In genomic region chr4:15031993-15032660, GRCh38 we compare ENCODE assay signal across 23 cellular contexts. TPM values are rescaled to one million over a fixed set of nuclear protein-coding genes. Genes with fewer than 3 reads are reported as not detected.
DNase-seq lines count a peak whose midpoint lies in the region; ATAC-seq and TF ChIP-seq lines count a peak whose summit lies in the region.
"Had no signal": no experiment of that assay in that cellular context is flagged by ENCODE, and none has a peak within 500 bp of the region (broad histone marks: within the 10 kb centered on the region; RNA-seq: fewer than 3 reads in every experiment).

No MANE protein-coding gene starts in this region.

- H3K4me1 ChIP-seq in Panc1 (ENCODE audit: control insufficient read depth, insufficient read depth, low read length) (no peaks in the 10 kb centered on the region), neutrophil (ENCODE audit: control insufficient read depth in 1 of 2, insufficient read depth in 1 of 2, low read depth in 1 of 2, low read length in 1 of 2) (peaks cover 15 to 26% of the 10 kb centered on the region in 2 experiments)
- H3K4me1 ChIP-seq: BE2C, neural progenitor cell had no signal

- H3K4me3 ChIP-seq in Panc1 (ENCODE audit: low read depth in 2 of 2, low read length in 2 of 2) (no peak overlapping the region), epithelial cell of esophagus (ENCODE audit: low read length) (no peak overlapping the region), neutrophil (ENCODE audit: low read depth in 1 of 2, low read length in 1 of 2) (no peak overlapping the region)
- H3K4me3 ChIP-seq: neural progenitor cell, Peyer's patch, sigmoid colon, suprapubic skin had no signal

- H3K27me3 ChIP-seq in Panc1 (ENCODE audit: control insufficient read depth, insufficient read depth, low read length) (no peaks in the 10 kb centered on the region), neutrophil (no peaks in the 10 kb centered on the region)
- H3K27me3 ChIP-seq: BE2C, neural progenitor cell, Peyer's patch, sigmoid colon, suprapubic skin had no signal

- TF ChIP-seq CTCF in Panc1 (IDR thresholded peaks at IDR 0.05) (no peak), epithelial cell of esophagus (IDR thresholded peaks at IDR 0.05; ENCODE audit: insufficient read depth, low read depth, low read length, missing control alignments) (no peak), neutrophil (IDR thresholded peaks at IDR 0.05) (no peak)

- ATAC-seq in Panc1 (no peak), HG03159 (IDR thresholded peaks at IDR 0.05; ENCODE audit: unreplicated experiment) (no peak), GM19397 (IDR thresholded peaks at IDR 0.05; ENCODE audit: unreplicated experiment) (no peak), GM21528 (IDR thresholded peaks at IDR 0.05; ENCODE audit: low FRiP score, unreplicated experiment) (no peak)
- ATAC-seq: effector memory CD8-positive, alpha-beta T cell had no signal

- intact Hi-C loops in Panc1 (cut with micrococcal nuclease; ENCODE audit: unreplicated experiment), result no loop called here

- H3K9me3 ChIP-seq in Panc1 (ENCODE audit: control insufficient read depth, insufficient read depth, low read depth, low read length) (no peaks in the 10 kb centered on the region), neutrophil (no peaks in the 10 kb centered on the region)
- H3K9me3 ChIP-seq: BE2C, Peyer's patch, sigmoid colon, suprapubic skin had no signal

- DNase-seq in EL (peak; percentile 51), Panc1 (ENCODE audit: low read depth, low spot score) (peak; percentile 24), epithelial cell of esophagus (ENCODE audit: low read depth) (peak; percentile 46), ureter (ENCODE audit: low spot score) (no peak)
- DNase-seq: activated CD4-positive, alpha-beta T cell treated with anti-CD3 and anti-CD28 coated beads, Interleukin-2, amount 50 U/mL, for 4 hours; activated T-cell treated with anti-CD3 and anti-CD28 coated beads, Interleukin-2, amount 50 U/mL, for 24 hours; BE2C; Calu3; effector memory CD8-positive, alpha-beta T cell; GDM1; glutamatergic neuron; immature natural killer cell; NCI-H1105; NCI-H774; Peyer's patch; sigmoid colon; stimulated activated CD4-positive, alpha-beta T cell treated with anti-CD3 and anti-CD28 coated beads, Interleukin-2, amount 100 ng/mL, for 48 hours had no signal

- H3K27ac ChIP-seq in Panc1 (ENCODE audit: low read length), result no peak overlapping the region
- H3K27ac ChIP-seq in neutrophil, result peak overlapping the region; percentile 37
- H3K27ac ChIP-seq: neural progenitor cell, Peyer's patch, suprapubic skin had no signal

- CTCF ChIA-PET in Panc1 (lab: Charles Lee), result no interaction called here

- POLR2A ChIA-PET in Panc1 (lab: Charles Lee), result interaction anchor here (0.5 kb wide), 1 partner anchor 28 kb away, joined by 11 read pairs; no protein-coding TSS in a partner anchor

- BruUV-seq in Panc1 (replicated peaks; lab: Mats Ljungman, UMichigan), result no TSS peak

- no peaks in the 10 kb centered on the region for H3K36me3 ChIP-seq in Panc1 (ENCODE audit: control insufficient read depth, insufficient read depth, low read length)
- peaks cover 37% of the 10 kb centered on the region for H3K36me3 ChIP-seq in neutrophil
- H3K36me3 ChIP-seq: neural progenitor cell had no signal

- in situ Hi-C loops in Panc1 (cut with HindIII; ENCODE audit: low pct_unique_long_range_greater_than_20kb, low sequenced_read_pairs), result no loop called here

RNA-seq across cellular contexts. Expression of gene CPEB2, which starts 29.8 kb away (rescaled TPM):
- 7.2 TPM for total RNA-seq in Panc1 (2021; ENCODE audit: unreplicated experiment)
- 2.1 TPM for polyA plus RNA-seq in Panc1 (2012; ENCODE audit: insufficient read length)
- total RNA-seq in ureter, result 19.8 TPM
